8 cellular contexts compared by ENCODE assay signal in genomic region chr14:69571879-69572633, GRCh38. TPM values are rescaled to one million over a fixed set of nuclear protein-coding genes. Genes with fewer than 3 reads are reported as not detected.
DNase-seq lines count a peak whose midpoint lies in the region; ATAC-seq and TF ChIP-seq lines count a peak whose summit lies in the region.

No MANE protein-coding gene starts in this region.

- H3K36me3 Mint-ChIP-seq in progenitor cell of endocrine pancreas (ENCODE audit: insufficient read depth), result peaks cover 2% of the 10 kb centered on the region

- intact Hi-C loops in posterior vena cava (cut with DNase I), result loop anchor here (5.0 to 10.0 kb wide), 2 partner anchors 35 to 327 kb away; no protein-coding TSS in a partner anchor

- no peak overlapping the region for H3K4me3 Mint-ChIP-seq in progenitor cell of endocrine pancreas (ENCODE audit: low read depth)

- no peak for TF ChIP-seq CTCF in progenitor cell of endocrine pancreas (IDR thresholded peaks at IDR 0.05; ENCODE audit: unreplicated experiment)

- H3K4me1 Mint-ChIP-seq in progenitor cell of endocrine pancreas (ENCODE audit: low read depth), result peaks cover 2% of the 10 kb centered on the region

- peak; percentile 61 for ATAC-seq in esophagus mucosa
- ATAC-seq in GM21515 (IDR thresholded peaks at IDR 0.05; ENCODE audit: unreplicated experiment), result no peak
- ATAC-seq in GM21576 (IDR thresholded peaks at IDR 0.05; ENCODE audit: unreplicated experiment), result no peak

- H3K9me3 Mint-ChIP-seq in progenitor cell of endocrine pancreas (ENCODE audit: low read depth), result no peaks in the 10 kb centered on the region

- peaks cover 60% of the 10 kb centered on the region for H3K27me3 Mint-ChIP-seq in progenitor cell of endocrine pancreas

- H3K27ac Mint-ChIP-seq in progenitor cell of endocrine pancreas, result no peak overlapping the region

- DNase-seq in DMS53 (lab: John Stamatoyannopoulos, UW) (peak; percentile 95), NCI-H526 (lab: John Stamatoyannopoulos, UW) (peak; percentile 61 to 84), progenitor cell of endocrine pancreas (ENCODE audit: low spot score, unreplicated experiment) (peak; percentile 12), OCI-M2 (lab: John Stamatoyannopoulos, UW; ENCODE audit: unreplicated experiment) (no peak), posterior vena cava (ENCODE audit: low spot score) (no peak)

RNA-seq across cellular contexts. Expression of gene CCDC177, which starts 2.6 kb away (rescaled TPM):
- total RNA-seq in esophagus mucosa (not detected), progenitor cell of endocrine pancreas (0.22 and 0.24 TPM in 2 replicates), posterior vena cava (not detected)

RNA-seq across cellular contexts. Expression of gene SUSD6, which starts 39.3 kb away (rescaled TPM):
- total RNA-seq in esophagus mucosa (35.2 TPM), progenitor cell of endocrine pancreas (21.0 and 22.3 TPM in 2 replicates), posterior vena cava (10 to 100 TPM; 35.1 to 43.8 TPM)

Comparison
In these comparisons a context has a peak if more than half of its experiments do, and no peak if none do; other contexts are left out.
1. DNase-seq: peak in DMS53 (single experiment), NCI-H526 (2 of 2) and progenitor cell of endocrine pancreas (single experiment); none in OCI-M2 (single experiment) and posterior vena cava (single experiment).